26 cellular contexts compared by ENCODE assay signal in the genomic region with DNA sequence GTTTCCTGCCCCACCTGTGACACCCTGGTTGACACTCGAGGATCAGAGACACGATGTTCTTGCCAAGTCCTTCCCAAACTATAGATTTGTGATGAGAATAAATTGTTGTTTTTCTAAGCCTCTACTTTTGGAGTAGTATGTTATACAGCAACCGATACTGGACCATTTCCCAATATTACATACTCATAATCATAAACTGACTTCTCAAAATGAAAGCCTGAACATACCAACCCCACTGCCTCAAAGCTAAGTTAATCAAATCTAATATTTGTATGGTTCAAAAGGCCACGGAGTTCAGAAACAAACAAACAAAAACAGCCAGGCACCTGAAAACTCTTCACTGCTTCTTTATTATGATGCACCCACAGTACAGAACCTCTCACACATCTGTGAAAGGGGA. TPM values are rescaled to one million over a fixed set of nuclear protein-coding genes. Genes with fewer than 3 reads are reported as not detected.
"Had no signal": no experiment of that assay in that cellular context is flagged by ENCODE, and none has a peak within 500 bp of the region (broad histone marks: within the 10 kb centered on the region; RNA-seq: fewer than 3 reads in every experiment).

No MANE protein-coding gene starts in this region.

- DNase-seq: activated B cell treated with CpG ODN at 0.5 μM for 24 hours; activated CD4-positive, alpha-beta T cell treated with anti-CD3 and anti-CD28 coated beads, Interleukin-2, amount 50 U/mL, for 1 hour; activated CD8-positive, alpha-beta memory T cell treated with anti-CD3 and anti-CD28 coated beads, Interleukin-2, amount 10 ng/mL, durations not matched to agents 7 days and 5 days; activated CD8-positive, alpha-beta T cell treated with anti-CD3 and anti-CD28 coated beads, Interleukin-2, amount 10 ng/mL, durations not matched to agents 7 days and 5 days; activated naive CD4-positive, alpha-beta T cell; activated T-cell treated with anti-CD3 and anti-CD28 coated beads, Interleukin-2, amount 50 U/mL, for 48 hours; effector CD4-positive, alpha-beta T cell; esophagus squamous epithelium; foreskin melanocyte; heart right ventricle; lower lobe of right lung; mesenchymal stem cell; right lobe of liver; stimulated activated CD4-positive, alpha-beta T cell treated with anti-CD3 and anti-CD28 coated beads, Interleukin-2, amount 100 ng/mL, for 48 hours; stimulated activated naive CD8-positive, alpha-beta T cell treated with anti-CD3 and anti-CD28 coated beads, Interleukin-15, Interleukin-2, amounts not matched to agents 100 U/mL and 50 U/mL, for 24 hours; testis had no signal

- H3K4me3 ChIP-seq: breast epithelium, esophagus squamous epithelium, heart right ventricle, lower lobe of right lung, right lobe of liver, testis, vagina had no signal

- H3K36me3 ChIP-seq: breast epithelium had no signal

- H3K27ac ChIP-seq: breast epithelium, epithelial cell of prostate, esophagus squamous epithelium, heart right ventricle, lower lobe of right lung, right lobe of liver, testis, vagina had no signal

- H3K9me3 ChIP-seq: esophagus squamous epithelium, lower lobe of right lung, right lobe of liver, testis, vagina had no signal

- H3K4me1 ChIP-seq: breast epithelium, esophagus squamous epithelium, heart right ventricle, lower lobe of right lung, right lobe of liver, testis, vagina had no signal

- ATAC-seq: activated CD8-positive, alpha-beta memory T cell treated with anti-CD3 and anti-CD28 coated beads, Interleukin-2, amount 10 ng/mL, durations not matched to agents 7 days and 5 days; activated CD8-positive, alpha-beta T cell treated with anti-CD3 and anti-CD28 coated beads, Interleukin-2, amount 10 ng/mL, durations not matched to agents 7 days and 5 days; activated naive CD4-positive, alpha-beta T cell treated with anti-CD3 and anti-CD28 coated beads, Interleukin-2, amount 50 U/mL, for 72 hours; heart right ventricle; lower lobe of right lung; right lobe of liver; stimulated activated naive CD8-positive, alpha-beta T cell treated with anti-CD3 and anti-CD28 coated beads, Interleukin-15, Interleukin-2, amounts not matched to agents 100 U/mL and 50 U/mL, for 24 hours had no signal

- H3K27me3 ChIP-seq: breast epithelium, esophagus squamous epithelium, heart right ventricle, right lobe of liver, testis, vagina had no signal

RNA-seq across cellular contexts. Expression of a gene that starts 52.3 kb away (rescaled TPM):
- total RNA-seq: activated B cell treated with CpG ODN at 0.5 μM for 24 hours; activated CD8-positive, alpha-beta memory T cell treated with anti-CD3 and anti-CD28 coated beads, Interleukin-2, amount 10 ng/mL, durations not matched to agents 7 days and 5 days; activated CD8-positive, alpha-beta T cell treated with anti-CD3 and anti-CD28 coated beads, Interleukin-2, amount 10 ng/mL, durations not matched to agents 7 days and 5 days; activated naive CD4-positive, alpha-beta T cell treated with anti-CD3 and anti-CD28 coated beads, Interleukin-2, amount 50 U/mL, for 72 hours; breast epithelium; dermis blood vessel endothelial cell; esophagus squamous epithelium; glomerular endothelial cell; heart right ventricle; kidney epithelial cell; lower lobe of right lung; osteocyte; posterior vena cava; right lobe of liver; skeletal muscle tissue; testis; vagina had no signal
- polyA plus RNA-seq: heart right ventricle had no signal
